Comparison of ENCODE assay signal across 8 cellular contexts in genomic region chr2:61470965-61471904, GRCh38. TPM values are rescaled to one million over a fixed set of nuclear protein-coding genes. Genes with fewer than 3 reads are reported as not detected.
A peak's percentile ranks its signal among the peaks of the same experiment; 100 is the strongest.
DNase-seq lines count a peak whose midpoint lies in the region; ATAC-seq and TF ChIP-seq lines count a peak whose summit lies in the region.

USP34 (minus strand) TSS chr2:61471087; CDS start chr2:61470692, 395 bp downstream.

- no peaks in the 10 kb centered on the region for H3K9me3 ChIP-seq in smooth muscle cell (replicated peaks; ENCODE audit: low read depth)

- H3K4me3 Mint-ChIP-seq in activated B cell treated with CpG ODN at 0.5 μM for 24 hours = peak within 1 kb of the TSS; percentile 95

- H3K79me2 ChIP-seq in smooth muscle cell (ENCODE audit: low read depth) = peaks cover 57% of the 10 kb centered on the region

- H3K36me3 Mint-ChIP-seq in activated B cell treated with CpG ODN at 0.5 μM for 24 hours (ENCODE audit: low read depth) = peaks cover 33% of the 10 kb centered on the region

- peak within 1 kb of the TSS; percentile 96 for H3K4me2 ChIP-seq in smooth muscle cell

- H2AFZ ChIP-seq in smooth muscle cell (ENCODE audit: low read depth) = peak within 1 kb of the TSS; percentile 94

- in situ Hi-C loops in ACHN (cut with HindIII; ENCODE audit: low pct_ligation_motif_present, low pct_unique_long_range_greater_than_20kb, low sequenced_read_pairs) = no loop called here

- H3K4me3 ChIP-seq in cardiac fibroblast (replicated peaks in 1 of 2; ENCODE audit: low read depth in 2 of 2, low read length in 2 of 2) (peak within 1 kb of the TSS; percentile 87 to 94), smooth muscle cell (peak within 1 kb of the TSS; percentile 93)

- WGBS in smooth muscle cell (ENCODE audit: low lambda C conversion rate) = 2% methylated on average over 51 of the region's 91 CpGs

- DNase-seq in ACHN (peak; percentile 93), NCI-H226 (peak; percentile 95), activated B cell treated with CpG ODN at 0.5 μM for 24 hours (peak; percentile 79), cardiac fibroblast (ENCODE audit: low read depth in 2 of 2) (peak; percentile 95 to 98), iPS-NIHi7 (ENCODE audit: extremely low spot score) (peak; percentile 87), smooth muscle cell (lab: John Stamatoyannopoulos, UW; ENCODE audit: unreplicated experiment) (peak; percentile 88)

- POLR2A ChIA-PET in activated B cell treated with CpG ODN at 0.5 μM for 24 hours (lab: Charles Lee) = interaction anchor here (0.5 to 3.7 kb wide), 9 partner anchors 22 to 294 kb away, joined by 3 to 26 read pairs (median 5); partner anchors contain the start of gene XPO1

- intact Hi-C loops in activated B cell treated with CpG ODN at 0.5 μM for 24 hours (cut with micrococcal nuclease) = loop anchor here (1.0 to 5.0 kb wide), 9 partner anchors 8 to 589 kb away; partner anchors contain the start of genes CCT4, PEX13, PUS10 and REL

- TF ChIP-seq CTCF in activated B cell treated with CpG ODN at 0.5 μM for 24 hours (IDR thresholded peaks at IDR 0.05) = no peak
- no peak for TF ChIP-seq CTCF in cardiac fibroblast (IDR thresholded peaks at IDR 0.05; ENCODE audit: low read depth, low read length)
- TF ChIP-seq CTCF in smooth muscle cell (IDR thresholded peaks at IDR 0.05; ENCODE audit: borderline replicate concordance, insufficient read depth, poor library complexity, severe bottlenecking) = no peak

- H3K27me3 Mint-ChIP-seq in activated B cell treated with CpG ODN at 0.5 μM for 24 hours = no peaks in the 10 kb centered on the region

- H3K9me3 Mint-ChIP-seq in activated B cell treated with CpG ODN at 0.5 μM for 24 hours = no peaks in the 10 kb centered on the region

- H3K27ac Mint-ChIP-seq in activated B cell treated with CpG ODN at 0.5 μM for 24 hours = peak within 1 kb of the TSS; percentile 95

- no peaks in the 10 kb centered on the region for H3K27me3 ChIP-seq in smooth muscle cell (ENCODE audit: low read depth)

- CTCF ChIA-PET in activated B cell treated with CpG ODN at 0.5 μM for 24 hours (lab: Charles Lee) = interaction anchor here (6.2 kb wide), 1 partner anchor 45 kb away, joined by 27 read pairs; no protein-coding TSS in a partner anchor

- peaks cover 40% of the 10 kb centered on the region for H4K20me1 ChIP-seq in smooth muscle cell (ENCODE audit: low read depth)

- H3K4me1 ChIP-seq in smooth muscle cell (ENCODE audit: low read depth) = peaks cover 24% of the 10 kb centered on the region

- peaks cover 38% of the 10 kb centered on the region for H3K4me1 Mint-ChIP-seq in activated B cell treated with CpG ODN at 0.5 μM for 24 hours

- peaks cover 10% of the 10 kb centered on the region for H3F3A ChIP-seq in smooth muscle cell (ENCODE audit: low read depth)

- peak within 1 kb of the TSS; percentile 99 for H3K27ac ChIP-seq in smooth muscle cell (ENCODE audit: low read depth)

- H3K9ac ChIP-seq in smooth muscle cell (ENCODE audit: low read depth) = peak within 1 kb of the TSS; percentile 99

- H3K36me3 ChIP-seq in smooth muscle cell (ENCODE audit: low read depth) = no peaks in the 10 kb centered on the region

- peak; percentile 80 for ATAC-seq in GM18907 (IDR thresholded peaks at IDR 0.05; ENCODE audit: unreplicated experiment)
- peak; percentile 72 for ATAC-seq in HG03159 (IDR thresholded peaks at IDR 0.05; ENCODE audit: unreplicated experiment)
- peak; percentile 82 for ATAC-seq in activated B cell treated with CpG ODN at 0.5 μM for 24 hours (ENCODE audit: low read depth)

RNA-seq across cellular contexts. Expression of gene USP34, which starts in this region (rescaled TPM):
- total RNA-seq in activated B cell treated with CpG ODN at 0.5 μM for 24 hours (142 and 176 TPM in 2 replicates), smooth muscle cell (151 and 152 TPM in 2 replicates)
- 26.4 and 32.5 TPM in 2 replicates for polyA plus RNA-seq in smooth muscle cell

Comparison
In these comparisons a context has a peak if more than half of its experiments do, and no peak if none do; other contexts are left out.
1. Peak in every context shown above with its lines: DNase-seq, ATAC-seq, H3K4me3 ChIP-seq and H3K27ac ChIP-seq.